Comparison of ENCODE assay signal across 31 cellular contexts in genomic region chr10:77566228-77566627, GRCh38.
DNase-seq lines count a peak whose midpoint lies in the region; ATAC-seq and TF ChIP-seq lines count a peak whose summit lies in the region.
"Had no signal": no experiment of that assay in that cellular context is flagged by ENCODE, and none has a peak within 500 bp of the region (broad histone marks: within the 10 kb centered on the region; RNA-seq: fewer than 3 reads in every experiment).

No MANE protein-coding gene starts in this region.

- H4K8ac ChIP-seq in mesenchymal stem cell (ENCODE audit: low read length) = no peak overlapping the region

- ATAC-seq in HG03135 (IDR thresholded peaks at IDR 0.05; ENCODE audit: unreplicated experiment) = no peak
- no peak for ATAC-seq in GM18498 (IDR thresholded peaks at IDR 0.05; ENCODE audit: unreplicated experiment)
- ATAC-seq: activated naive CD8-positive, alpha-beta T cell treated with anti-CD3 and anti-CD28 coated beads, Interleukin-2, amount 50 U/mL, for 24 hours; left lobe of liver; PC-3; stimulated activated memory B cell treated with anti-CD40 and anti-IgM and Interleukin-4, amounts not matched to agents 10 μg/mL and 1 μg/mL and 100 μg/mL, for 72 hours had no signal

- no peaks in the 10 kb centered on the region for H3K36me3 ChIP-seq in mesenchymal stem cell (ENCODE audit: control insufficient read depth in 1 of 2, insufficient read depth in 2 of 2, low read depth in 1 of 2, low read length in 2 of 2)
- H3K36me3 ChIP-seq in skeletal muscle satellite cell (ENCODE audit: insufficient read depth, low read length) = no peaks in the 10 kb centered on the region
- H3K36me3 ChIP-seq in prostate gland = no peaks in the 10 kb centered on the region
- H3K36me3 ChIP-seq: esophagus squamous epithelium, HAP-1, ovary, right atrium auricular region had no signal

- H3K27me3 ChIP-seq in mesenchymal stem cell (ENCODE audit: control insufficient read depth in 1 of 2, insufficient read depth in 1 of 2, low read length in 2 of 2) (no peaks in the 10 kb centered on the region), skeletal muscle satellite cell (ENCODE audit: control insufficient read depth, insufficient read depth, low read length) (no peaks in the 10 kb centered on the region), prostate gland (replicated peaks; ENCODE audit: insufficient read depth) (no peaks in the 10 kb centered on the region)
- H3K27me3 ChIP-seq: ovary, right atrium auricular region had no signal

- H3K23ac ChIP-seq in mesenchymal stem cell (ENCODE audit: low read length in 2 of 2) = no peak overlapping the region

- H2AK5ac ChIP-seq in mesenchymal stem cell (ENCODE audit: low read length, severe bottlenecking) = peak overlapping the region; percentile 37

- no peak overlapping the region for H3K27ac ChIP-seq in mesenchymal stem cell (ENCODE audit: low read length, poor library complexity, severe bottlenecking)
- H3K27ac ChIP-seq in prostate gland = no peak overlapping the region
- H3K27ac ChIP-seq: ovary, right atrium auricular region, VCaP had no signal

- no peak overlapping the region for H2AFZ ChIP-seq in mesenchymal stem cell (ENCODE audit: low read depth, low read length)

- H4K91ac ChIP-seq in mesenchymal stem cell (ENCODE audit: low read length) = no peak overlapping the region

- TF ChIP-seq CTCF in prostate gland (IDR thresholded peaks at IDR 0.05) = no peak

- H3K4me2 ChIP-seq in mesenchymal stem cell (ENCODE audit: low read length, poor library complexity, severe bottlenecking) = no peak overlapping the region
- peak overlapping the region; percentile 33 for H3K4me2 ChIP-seq in skeletal muscle satellite cell (ENCODE audit: low read length)

- no peak overlapping the region for H2BK5ac ChIP-seq in mesenchymal stem cell (ENCODE audit: low read depth, low read length, poor library complexity, severe bottlenecking)

- H3K9me3 ChIP-seq in mesenchymal stem cell (ENCODE audit: control insufficient read depth, low read length) (no peaks in the 10 kb centered on the region), skeletal muscle satellite cell (replicated peaks; ENCODE audit: low read length) (no peaks in the 10 kb centered on the region), prostate gland (no peaks in the 10 kb centered on the region)
- H3K9me3 ChIP-seq: esophagus squamous epithelium, HAP-1, ovary, right atrium auricular region had no signal

- no peak overlapping the region for H3K9ac ChIP-seq in mesenchymal stem cell (ENCODE audit: low read length)
- H3K9ac ChIP-seq in skeletal muscle satellite cell (ENCODE audit: low read depth, low read length) = no peak overlapping the region

- intact Hi-C loops in prostate gland (cut with DNase I) = no loop called here

- H2BK12ac ChIP-seq in mesenchymal stem cell (ENCODE audit: low read length in 2 of 2) = no peak overlapping the region

- no peak overlapping the region for H2BK120ac ChIP-seq in mesenchymal stem cell (ENCODE audit: low read depth, low read length)

- no peak overlapping the region for H3K4me3 ChIP-seq in mesenchymal stem cell (ENCODE audit: insufficient read depth in 1 of 2, low read depth in 1 of 2, low read length in 2 of 2)
- no peak overlapping the region for H3K4me3 ChIP-seq in skeletal muscle satellite cell (ENCODE audit: low read length)
- H3K4me3 ChIP-seq in prostate gland = no peak overlapping the region
- H3K4me3 ChIP-seq: esophagus squamous epithelium, HAP-1, ovary, right atrium auricular region had no signal

- no peak overlapping the region for H3K4ac ChIP-seq in mesenchymal stem cell (ENCODE audit: low read depth in 1 of 2, low read length in 2 of 2)

- no peak overlapping the region for H2BK15ac ChIP-seq in mesenchymal stem cell (ENCODE audit: low read depth, poor library complexity, severe bottlenecking)

- H3K18ac ChIP-seq in mesenchymal stem cell (ENCODE audit: low read depth in 1 of 2, low read length in 2 of 2) = no peak overlapping the region

- TF ChIP-seq POLR2A in prostate gland (IDR thresholded peaks at IDR 0.05) = no peak

- 77% methylated on average over 6 of the region's 6 CpGs for WGBS in mesenchymal stem cell
- 66% methylated on average over 6 of the region's 6 CpGs for WGBS in prostate gland

- H3K79me1 ChIP-seq in mesenchymal stem cell (replicated peaks; ENCODE audit: low read length, poor library complexity, severe bottlenecking) = peaks cover 20% of the 10 kb centered on the region

- H3K4me1 ChIP-seq in mesenchymal stem cell (ENCODE audit: control insufficient read depth, insufficient read depth, low read depth, low read length) = peaks cover 28% of the 10 kb centered on the region
- peaks cover 25% of the 10 kb centered on the region for H3K4me1 ChIP-seq in skeletal muscle satellite cell (ENCODE audit: control insufficient read depth, insufficient read depth, low read length)
- no peaks in the 10 kb centered on the region for H3K4me1 ChIP-seq in prostate gland (replicated peaks)
- H3K4me1 ChIP-seq: HAP-1, right atrium auricular region had no signal

- no peak overlapping the region for H3K14ac ChIP-seq in mesenchymal stem cell (ENCODE audit: low read length in 2 of 2)

- DNase-seq in EH (ENCODE audit: low read depth) = peak; percentile 58
- peak; percentile 69 for DNase-seq in LHCN-M2 (ENCODE audit: low read depth)
- no peak for DNase-seq in mesenchymal stem cell
- no peak for DNase-seq in prostate gland (ENCODE audit: low spot score)
- DNase-seq: activated CD4-positive, alpha-beta T cell treated with anti-CD3 and anti-CD28 coated beads for 4 hours; activated CD8-positive, alpha-beta memory T cell treated with anti-CD3 and anti-CD28 coated beads for 24 hours; activated gamma-delta T cell treated with Interleukin-2 at 50 U/mL for 16 hours; activated naive CD8-positive, alpha-beta T cell treated with anti-CD3 and anti-CD28 coated beads, Interleukin-2, amount 50 U/mL, for 24 hours; activated T-cell treated with anti-CD3 and anti-CD28 coated beads, Interleukin-2, amount 50 U/mL, for 1 hour; AML-193; CD8-positive, alpha-beta memory T cell; esophagus squamous epithelium; hypothalamus; immature natural killer cell; Kasumi-1; NCI-H1694; NCI-H2171 treated with DMSO at 0.1 percent for 48 hours; NCI-H524 treated with DMSO at 0.1 percent for 48 hours; NK-92 treated with Interleukin-12 subunit alpha and Interleukin-12 subunit beta, amount 100 ng/mL, for 24 hours; ovary; PC-3; stimulated activated CD4-positive, alpha-beta T cell treated with anti-CD3 and anti-CD28 coated beads, Interleukin-4, amount 100 ng/mL, for 4 hours; substantia nigra had no signal

Comparison
In these comparisons a context has a peak if more than half of its experiments do, and no peak if none do; other contexts are left out.
1. DNase-seq: peak in EH (single experiment) and LHCN-M2 (single experiment); none in mesenchymal stem cell (single experiment) and prostate gland (single experiment).